1 cellular context compared by ENCODE assay signal in the genomic region with DNA sequence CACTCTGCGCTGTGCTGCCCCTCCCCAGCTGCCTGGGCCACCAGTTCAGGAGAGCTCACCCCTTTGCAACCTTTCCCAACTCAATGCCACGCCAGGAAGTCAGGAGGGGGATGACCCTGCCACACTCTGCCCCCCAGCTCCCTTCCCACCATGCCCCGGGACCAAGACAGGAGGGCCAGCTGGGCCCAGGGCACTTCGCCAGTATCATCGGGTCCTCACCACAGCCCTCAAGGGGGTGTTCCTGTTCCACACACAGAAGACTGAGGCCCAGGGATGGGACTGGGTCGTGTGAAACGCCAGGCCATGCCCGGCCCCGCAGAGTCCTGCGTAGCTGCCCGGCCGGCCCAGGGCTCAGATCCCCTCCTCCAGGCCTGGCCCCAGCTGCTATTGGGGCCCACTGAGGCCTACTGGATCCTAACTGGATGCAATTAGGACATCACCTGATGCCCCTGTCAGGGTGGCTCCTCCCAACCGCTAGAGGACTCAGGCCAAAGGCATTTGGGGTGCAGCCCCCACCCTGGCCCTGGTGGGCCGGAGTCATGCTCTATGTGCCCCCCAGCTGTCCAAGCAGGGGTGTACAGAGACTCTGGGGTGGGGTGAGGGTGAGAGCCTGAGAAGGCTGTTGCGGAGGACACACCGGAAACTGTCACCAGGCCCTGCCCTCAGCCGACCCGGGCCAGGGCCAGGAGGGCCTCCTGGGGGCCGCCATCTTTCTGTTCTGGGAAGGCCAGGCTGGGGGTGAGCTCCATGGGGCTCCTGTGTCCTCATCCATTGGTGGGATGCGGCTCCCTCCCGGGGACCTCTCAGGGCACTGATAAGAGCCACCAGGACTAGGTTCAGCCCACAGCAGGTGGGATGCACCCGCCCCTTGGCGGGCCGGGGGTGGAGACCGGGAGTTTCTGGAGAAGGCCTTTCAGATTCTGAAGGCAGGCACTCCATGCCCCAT.
TF ChIP-seq lines count a peak whose summit lies in the region.

No MANE protein-coding gene starts in this region.

TF ChIP-seq in HepG2, 621 proteins besides CTCF, POLR2A, EP300 and RAD21 (continues in another document):
- TF ChIP-seq, protein P1, sequence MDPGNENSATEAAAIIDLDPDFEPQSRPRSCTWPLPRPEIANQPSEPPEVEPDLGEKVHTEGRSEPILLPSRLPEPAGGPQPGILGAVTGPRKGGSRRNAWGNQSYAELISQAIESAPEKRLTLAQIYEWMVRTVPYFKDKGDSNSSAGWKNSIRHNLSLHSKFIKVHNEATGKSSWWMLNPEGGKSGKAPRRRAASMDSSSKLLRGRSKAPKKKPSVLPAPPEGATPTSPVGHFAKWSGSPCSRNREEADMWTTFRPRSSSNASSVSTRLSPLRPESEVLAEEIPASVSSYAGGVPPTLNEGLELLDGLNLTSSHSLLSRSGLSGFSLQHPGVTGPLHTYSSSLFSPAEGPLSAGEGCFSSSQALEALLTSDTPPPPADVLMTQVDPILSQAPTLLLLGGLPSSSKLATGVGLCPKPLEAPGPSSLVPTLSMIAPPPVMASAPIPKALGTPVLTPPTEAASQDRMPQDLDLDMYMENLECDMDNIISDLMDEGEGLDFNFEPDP (CRISPR knock-in tag; conservative IDR thresholded peaks at IDR 0.05) = no peak
- peak; percentile 85; the same call in 1 of the 2 replicates for TF ChIP-seq ZFP90 (CRISPR knock-in tag; IDR thresholded peaks at IDR 0.05; ENCODE audit: borderline replicate concordance)
- TF ChIP-seq MAFF (IDR thresholded peaks at IDR 0.05; ENCODE audit: low read depth, low read length) = no peak
- no peak; the same call in 1 of the 2 replicates for TF ChIP-seq SP4 (CRISPR knock-in tag; IDR thresholded peaks at IDR 0.05)
- TF ChIP-seq SIX4 (CRISPR knock-in tag; IDR thresholded peaks at IDR 0.05) = peak; percentile 8
- TF ChIP-seq RNF2 (conservative IDR thresholded peaks at IDR 0.05; ENCODE audit: low read depth) = 0 out of 2 replicates have a peak, but pooled peaks have one; percentile 18
- TF ChIP-seq, protein P2, sequence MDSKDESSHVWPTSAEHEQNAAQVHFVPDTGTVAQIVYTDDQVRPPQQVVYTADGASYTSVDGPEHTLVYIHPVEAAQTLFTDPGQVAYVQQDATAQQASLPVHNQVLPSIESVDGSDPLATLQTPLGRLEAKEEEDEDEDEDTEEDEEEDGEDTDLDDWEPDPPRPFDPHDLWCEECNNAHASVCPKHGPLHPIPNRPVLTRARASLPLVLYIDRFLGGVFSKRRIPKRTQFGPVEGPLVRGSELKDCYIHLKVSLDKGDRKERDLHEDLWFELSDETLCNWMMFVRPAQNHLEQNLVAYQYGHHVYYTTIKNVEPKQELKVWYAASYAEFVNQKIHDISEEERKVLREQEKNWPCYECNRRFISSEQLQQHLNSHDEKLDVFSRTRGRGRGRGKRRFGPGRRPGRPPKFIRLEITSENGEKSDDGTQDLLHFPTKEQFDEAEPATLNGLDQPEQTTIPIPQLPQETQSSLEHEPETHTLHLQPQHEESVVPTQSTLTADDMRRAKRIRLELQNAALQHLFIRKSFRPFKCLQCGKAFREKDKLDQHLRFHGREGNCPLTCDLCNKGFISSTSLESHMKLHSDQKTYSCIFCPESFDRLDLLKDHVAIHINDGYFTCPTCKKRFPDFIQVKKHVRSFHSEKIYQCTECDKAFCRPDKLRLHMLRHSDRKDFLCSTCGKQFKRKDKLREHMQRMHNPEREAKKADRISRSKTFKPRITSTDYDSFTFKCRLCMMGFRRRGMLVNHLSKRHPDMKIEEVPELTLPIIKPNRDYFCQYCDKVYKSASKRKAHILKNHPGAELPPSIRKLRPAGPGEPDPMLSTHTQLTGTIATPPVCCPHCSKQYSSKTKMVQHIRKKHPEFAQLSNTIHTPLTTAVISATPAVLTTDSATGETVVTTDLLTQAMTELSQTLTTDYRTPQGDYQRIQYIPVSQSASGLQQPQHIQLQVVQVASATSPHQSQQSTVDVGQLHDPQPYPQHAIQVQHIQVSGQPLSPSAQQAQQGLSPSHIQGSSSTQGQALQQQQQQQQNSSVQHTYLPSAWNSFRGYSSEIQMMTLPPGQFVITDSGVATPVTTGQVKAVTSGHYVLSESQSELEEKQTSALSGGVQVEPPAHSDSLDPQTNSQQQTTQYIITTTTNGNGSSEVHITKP (CRISPR knock-in tag; IDR thresholded peaks at IDR 0.05; ENCODE audit: low read depth) = no peak
- no peak; the same call in 1 of the 2 replicates for TF ChIP-seq ZNF83 (CRISPR knock-in tag; IDR thresholded peaks at IDR 0.05; ENCODE audit: borderline replicate concordance)
- TF ChIP-seq TOE1 (CRISPR knock-in tag; IDR thresholded peaks at IDR 0.05) = no peak
- TF ChIP-seq YEATS4 (CRISPR knock-in tag; IDR thresholded peaks at IDR 0.05; ENCODE audit: borderline replicate concordance) = peak; percentile 83
- TF ChIP-seq ZMYM4 (CRISPR knock-in tag; IDR thresholded peaks at IDR 0.05) = peak; percentile 16; the same call in 1 of the 2 replicates
- TF ChIP-seq, protein P3, sequence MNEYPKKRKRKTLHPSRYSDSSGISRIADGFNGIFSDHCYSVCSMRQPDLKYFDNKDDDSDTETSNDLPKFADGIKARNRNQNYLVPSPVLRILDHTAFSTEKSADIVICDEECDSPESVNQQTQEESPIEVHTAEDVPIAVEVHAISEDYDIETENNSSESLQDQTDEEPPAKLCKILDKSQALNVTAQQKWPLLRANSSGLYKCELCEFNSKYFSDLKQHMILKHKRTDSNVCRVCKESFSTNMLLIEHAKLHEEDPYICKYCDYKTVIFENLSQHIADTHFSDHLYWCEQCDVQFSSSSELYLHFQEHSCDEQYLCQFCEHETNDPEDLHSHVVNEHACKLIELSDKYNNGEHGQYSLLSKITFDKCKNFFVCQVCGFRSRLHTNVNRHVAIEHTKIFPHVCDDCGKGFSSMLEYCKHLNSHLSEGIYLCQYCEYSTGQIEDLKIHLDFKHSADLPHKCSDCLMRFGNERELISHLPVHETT (CRISPR knock-in tag; conservative IDR thresholded peaks at IDR 0.05) = peak; percentile 27
- TF ChIP-seq ZNF761 (CRISPR knock-in tag; conservative IDR thresholded peaks at IDR 0.05) = no peak; the same call in 1 of the 2 replicates
- peak; percentile 75; the same call in 1 of the 2 replicates for TF ChIP-seq DMAP1 (CRISPR knock-in tag; IDR thresholded peaks at IDR 0.05)
- TF ChIP-seq MED8 (CRISPR knock-in tag; IDR thresholded peaks at IDR 0.05; ENCODE audit: insufficient replicate concordance) = no peak
- TF ChIP-seq EED (CRISPR knock-in tag; IDR thresholded peaks at IDR 0.05) = 0 out of 2 replicates have a peak, but pooled peaks have one; percentile 69
- peak; percentile 45 for TF ChIP-seq U2AF1 (optimal IDR thresholded peaks at IDR 0.05; ENCODE audit: low read depth, low read length)
- TF ChIP-seq POGZ (CRISPR knock-in tag; IDR thresholded peaks at IDR 0.05) = no peak
- TF ChIP-seq SPEN (CRISPR knock-in tag; IDR thresholded peaks at IDR 0.05; ENCODE audit: low read depth) = peak; percentile 80; the same call in 1 of the 2 replicates
- TF ChIP-seq PLRG1 (conservative IDR thresholded peaks at IDR 0.05) = no peak
- TF ChIP-seq FIP1L1 (IDR thresholded peaks at IDR 0.05; ENCODE audit: borderline replicate concordance, insufficient read depth, low read depth, low read length) = no peak
- TF ChIP-seq SP5 (CRISPR knock-in tag; IDR thresholded peaks at IDR 0.05; ENCODE audit: borderline replicate concordance, low read depth) = peak; percentile 39; the same call in 1 of the 2 replicates
- TF ChIP-seq ZEB1 (IDR thresholded peaks at IDR 0.05; ENCODE audit: insufficient replicate concordance, low read depth) = no peak
- TF ChIP-seq, protein P4, sequence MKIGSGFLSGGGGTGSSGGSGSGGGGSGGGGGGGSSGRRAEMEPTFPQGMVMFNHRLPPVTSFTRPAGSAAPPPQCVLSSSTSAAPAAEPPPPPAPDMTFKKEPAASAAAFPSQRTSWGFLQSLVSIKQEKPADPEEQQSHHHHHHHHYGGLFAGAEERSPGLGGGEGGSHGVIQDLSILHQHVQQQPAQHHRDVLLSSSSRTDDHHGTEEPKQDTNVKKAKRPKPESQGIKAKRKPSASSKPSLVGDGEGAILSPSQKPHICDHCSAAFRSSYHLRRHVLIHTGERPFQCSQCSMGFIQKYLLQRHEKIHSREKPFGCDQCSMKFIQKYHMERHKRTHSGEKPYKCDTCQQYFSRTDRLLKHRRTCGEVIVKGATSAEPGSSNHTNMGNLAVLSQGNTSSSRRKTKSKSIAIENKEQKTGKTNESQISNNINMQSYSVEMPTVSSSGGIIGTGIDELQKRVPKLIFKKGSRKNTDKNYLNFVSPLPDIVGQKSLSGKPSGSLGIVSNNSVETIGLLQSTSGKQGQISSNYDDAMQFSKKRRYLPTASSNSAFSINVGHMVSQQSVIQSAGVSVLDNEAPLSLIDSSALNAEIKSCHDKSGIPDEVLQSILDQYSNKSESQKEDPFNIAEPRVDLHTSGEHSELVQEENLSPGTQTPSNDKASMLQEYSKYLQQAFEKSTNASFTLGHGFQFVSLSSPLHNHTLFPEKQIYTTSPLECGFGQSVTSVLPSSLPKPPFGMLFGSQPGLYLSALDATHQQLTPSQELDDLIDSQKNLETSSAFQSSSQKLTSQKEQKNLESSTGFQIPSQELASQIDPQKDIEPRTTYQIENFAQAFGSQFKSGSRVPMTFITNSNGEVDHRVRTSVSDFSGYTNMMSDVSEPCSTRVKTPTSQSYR (CRISPR knock-in tag; IDR thresholded peaks at IDR 0.05; ENCODE audit: borderline replicate concordance) = peak; percentile 52; the same call in 1 of the 2 replicates
- no peak for TF ChIP-seq RAD51 (IDR thresholded peaks at IDR 0.05; ENCODE audit: borderline replicate concordance)
- peak; percentile 71; the same call in 1 of the 2 replicates for TF ChIP-seq ETV5 (CRISPR knock-in tag; IDR thresholded peaks at IDR 0.05; ENCODE audit: borderline replicate concordance)
- TF ChIP-seq SMAD3 (CRISPR knock-in tag; IDR thresholded peaks at IDR 0.05) = peak; percentile 63; the same call in 1 of the 2 replicates
- TF ChIP-seq ZNF10 (CRISPR knock-in tag; IDR thresholded peaks at IDR 0.05; ENCODE audit: borderline replicate concordance, low read depth) = no peak
- no peak for TF ChIP-seq MAF1 (CRISPR knock-in tag; IDR thresholded peaks at IDR 0.05; ENCODE audit: borderline replicate concordance)
- TF ChIP-seq, protein P5, sequence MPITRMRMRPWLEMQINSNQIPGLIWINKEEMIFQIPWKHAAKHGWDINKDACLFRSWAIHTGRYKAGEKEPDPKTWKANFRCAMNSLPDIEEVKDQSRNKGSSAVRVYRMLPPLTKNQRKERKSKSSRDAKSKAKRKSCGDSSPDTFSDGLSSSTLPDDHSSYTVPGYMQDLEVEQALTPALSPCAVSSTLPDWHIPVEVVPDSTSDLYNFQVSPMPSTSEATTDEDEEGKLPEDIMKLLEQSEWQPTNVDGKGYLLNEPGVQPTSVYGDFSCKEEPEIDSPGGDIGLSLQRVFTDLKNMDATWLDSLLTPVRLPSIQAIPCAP (CRISPR knock-in tag; IDR thresholded peaks at IDR 0.05; ENCODE audit: low read depth) = no peak
- 0 out of 2 replicates have a peak, but pooled peaks have one; percentile 1 for TF ChIP-seq RFX3 (CRISPR knock-in tag; IDR thresholded peaks at IDR 0.05)
- TF ChIP-seq ZNF709 (CRISPR knock-in tag; IDR thresholded peaks at IDR 0.05) = no peak
- TF ChIP-seq, protein P6, sequence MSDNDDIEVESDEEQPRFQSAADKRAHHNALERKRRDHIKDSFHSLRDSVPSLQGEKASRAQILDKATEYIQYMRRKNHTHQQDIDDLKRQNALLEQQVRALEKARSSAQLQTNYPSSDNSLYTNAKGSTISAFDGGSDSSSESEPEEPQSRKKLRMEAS (IDR thresholded peaks at IDR 0.05) = no peak; the same call in 1 of the 2 replicates
- TF ChIP-seq, protein P7, sequence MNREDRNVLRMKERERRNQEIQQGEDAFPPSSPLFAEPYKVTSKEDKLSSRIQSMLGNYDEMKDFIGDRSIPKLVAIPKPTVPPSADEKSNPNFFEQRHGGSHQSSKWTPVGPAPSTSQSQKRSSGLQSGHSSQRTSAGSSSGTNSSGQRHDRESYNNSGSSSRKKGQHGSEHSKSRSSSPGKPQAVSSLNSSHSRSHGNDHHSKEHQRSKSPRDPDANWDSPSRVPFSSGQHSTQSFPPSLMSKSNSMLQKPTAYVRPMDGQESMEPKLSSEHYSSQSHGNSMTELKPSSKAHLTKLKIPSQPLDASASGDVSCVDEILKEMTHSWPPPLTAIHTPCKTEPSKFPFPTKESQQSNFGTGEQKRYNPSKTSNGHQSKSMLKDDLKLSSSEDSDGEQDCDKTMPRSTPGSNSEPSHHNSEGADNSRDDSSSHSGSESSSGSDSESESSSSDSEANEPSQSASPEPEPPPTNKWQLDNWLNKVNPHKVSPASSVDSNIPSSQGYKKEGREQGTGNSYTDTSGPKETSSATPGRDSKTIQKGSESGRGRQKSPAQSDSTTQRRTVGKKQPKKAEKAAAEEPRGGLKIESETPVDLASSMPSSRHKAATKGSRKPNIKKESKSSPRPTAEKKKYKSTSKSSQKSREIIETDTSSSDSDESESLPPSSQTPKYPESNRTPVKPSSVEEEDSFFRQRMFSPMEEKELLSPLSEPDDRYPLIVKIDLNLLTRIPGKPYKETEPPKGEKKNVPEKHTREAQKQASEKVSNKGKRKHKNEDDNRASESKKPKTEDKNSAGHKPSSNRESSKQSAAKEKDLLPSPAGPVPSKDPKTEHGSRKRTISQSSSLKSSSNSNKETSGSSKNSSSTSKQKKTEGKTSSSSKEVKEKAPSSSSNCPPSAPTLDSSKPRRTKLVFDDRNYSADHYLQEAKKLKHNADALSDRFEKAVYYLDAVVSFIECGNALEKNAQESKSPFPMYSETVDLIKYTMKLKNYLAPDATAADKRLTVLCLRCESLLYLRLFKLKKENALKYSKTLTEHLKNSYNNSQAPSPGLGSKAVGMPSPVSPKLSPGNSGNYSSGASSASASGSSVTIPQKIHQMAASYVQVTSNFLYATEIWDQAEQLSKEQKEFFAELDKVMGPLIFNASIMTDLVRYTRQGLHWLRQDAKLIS (CRISPR knock-in tag; IDR thresholded peaks at IDR 0.05) = no peak; the same call in 1 of the 2 replicates
- TF ChIP-seq ZBTB38 (CRISPR knock-in tag; IDR thresholded peaks at IDR 0.05) = no peak
- TF ChIP-seq, protein P8, sequence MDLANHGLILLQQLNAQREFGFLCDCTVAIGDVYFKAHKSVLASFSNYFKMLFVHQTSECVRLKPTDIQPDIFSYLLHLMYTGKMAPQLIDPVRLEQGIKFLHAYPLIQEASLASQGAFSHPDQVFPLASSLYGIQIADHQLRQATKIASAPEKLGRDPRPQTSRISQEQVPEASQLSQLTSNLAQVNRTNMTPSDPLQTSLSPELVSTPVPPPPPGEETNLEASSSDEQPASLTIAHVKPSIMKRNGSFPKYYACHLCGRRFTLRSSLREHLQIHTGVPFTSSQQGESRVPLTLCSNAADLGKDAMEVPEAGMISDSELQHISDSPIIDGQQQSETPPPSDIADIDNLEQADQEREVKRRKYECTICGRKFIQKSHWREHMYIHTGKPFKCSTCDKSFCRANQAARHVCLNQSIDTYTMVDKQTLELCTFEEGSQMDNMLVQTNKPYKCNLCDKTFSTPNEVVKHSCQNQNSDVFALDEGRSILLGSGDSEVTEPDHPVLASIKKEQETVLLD (CRISPR knock-in tag; IDR thresholded peaks at IDR 0.05; ENCODE audit: low read depth) = no peak
- TF ChIP-seq AGO1 (IDR thresholded peaks at IDR 0.05; ENCODE audit: low read depth, low read length, poor library complexity, severe bottlenecking) = peak; percentile 37
- TF ChIP-seq TARDBP (CRISPR knock-in tag; IDR thresholded peaks at IDR 0.05) = peak; percentile 47; the same call in 1 of the 2 replicates
- no peak for TF ChIP-seq ZNF256 (CRISPR knock-in tag; conservative IDR thresholded peaks at IDR 0.05)
- no peak for TF ChIP-seq ZKSCAN8 (CRISPR knock-in tag; IDR thresholded peaks at IDR 0.05; ENCODE audit: borderline replicate concordance)
- TF ChIP-seq ASH2L (IDR thresholded peaks at IDR 0.05; ENCODE audit: insufficient read length, low read depth, low read length) = no peak
- TF ChIP-seq, protein P9, sequence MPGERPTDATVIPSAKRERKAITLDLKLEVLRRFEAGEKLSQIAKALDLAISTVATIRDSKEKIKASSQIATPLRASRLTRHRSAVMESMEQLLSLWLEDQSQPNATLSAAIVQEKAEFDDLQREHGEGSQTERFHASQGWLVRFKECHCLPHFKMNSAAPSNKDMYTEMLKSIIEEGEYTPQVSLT (CRISPR knock-in tag; IDR thresholded peaks at IDR 0.05; ENCODE audit: borderline replicate concordance, low read depth) = no peak
- TF ChIP-seq RFX5 (IDR thresholded peaks at IDR 0.05; ENCODE audit: low read depth, low read length) = no peak
